ENCODE assay signal across 21 cellular contexts in genomic region chr15:29636140-29636539, GRCh38.
DNase-seq lines count a peak whose midpoint lies in the region; ATAC-seq and TF ChIP-seq lines count a peak whose summit lies in the region.
"Had no signal": no experiment of that assay in that cellular context is flagged by ENCODE, and none has a peak within 500 bp of the region (broad histone marks: within the 10 kb centered on the region; RNA-seq: fewer than 3 reads in every experiment).

No MANE protein-coding gene starts in this region.

- no peaks in the 10 kb centered on the region for H3K36me3 ChIP-seq in lower lobe of right lung
- H3K36me3 ChIP-seq: MG63, neutrophil, spleen had no signal

- H3K4me1 ChIP-seq in lower lobe of right lung = no peaks in the 10 kb centered on the region
- H3K4me1 ChIP-seq: spleen had no signal

- no peaks in the 10 kb centered on the region for H3K9me3 Mint-ChIP-seq in activated T-helper 2 cell treated with anti-CD3 and anti-CD28 coated beads, Interferon-gamma antibody, Interleukin-2, Interleukin-4, amounts not matched to agents 10 μg/mL and 5 μg/mL and 100 μg/mL, durations not matched to agents 14 hours and 24 hours and 36 hours
- H3K9me3 Mint-ChIP-seq: activated CD4-positive, alpha-beta T cell treated with anti-CD3 and anti-CD28 coated beads, Interleukin-2, amount 10 ng/mL, durations not matched to agents 7 days and 5 days; activated T-cell treated with anti-CD3 and anti-CD28 coated beads, Interleukin-2, amount 50 U/mL, for 4 hours; WTC11 had no signal

- no peak overlapping the region for H3K27ac Mint-ChIP-seq in activated T-helper 2 cell treated with anti-CD3 and anti-CD28 coated beads, Interferon-gamma antibody, Interleukin-2, Interleukin-4, amounts not matched to agents 10 μg/mL and 5 μg/mL and 100 μg/mL, durations not matched to agents 14 hours and 24 hours and 36 hours
- H3K27ac Mint-ChIP-seq: activated CD4-positive, alpha-beta T cell treated with anti-CD3 and anti-CD28 coated beads, Interleukin-2, amount 10 ng/mL, durations not matched to agents 7 days and 5 days; WTC11 had no signal

- peak; percentile 54 for DNase-seq in LoVo (ENCODE audit: low spot score)
- peak; percentile 10 for DNase-seq in amniotic epithelial cell (ENCODE audit: low read depth)
- peak; percentile 63 for DNase-seq in lower lobe of right lung
- DNase-seq in sciatic nerve (ENCODE audit: low spot score) = no peak
- DNase-seq in NCI-H187 (lab: John Stamatoyannopoulos, UW) = no peak
- no peak for DNase-seq in activated T-helper 2 cell treated with anti-CD3 and anti-CD28 coated beads, Interferon-gamma antibody, Interleukin-2, Interleukin-4, amounts not matched to agents 10 μg/mL and 5 μg/mL and 100 μg/mL, durations not matched to agents 14 hours and 24 hours and 36 hours (ENCODE audit: low spot score)
- DNase-seq: activated CD4-positive, alpha-beta T cell treated with anti-CD3 and anti-CD28 coated beads, Interleukin-2, amount 10 ng/mL, durations not matched to agents 7 days and 5 days; activated T-cell treated with anti-CD3 and anti-CD28 coated beads, Interleukin-2, amount 50 U/mL, for 4 hours; GDM1; KBM-7; MG63; NCI-H2081; NCI-H446; OCI-M1; SHP77; spleen; T1000 had no signal

- H3K36me3 Mint-ChIP-seq in activated T-helper 2 cell treated with anti-CD3 and anti-CD28 coated beads, Interferon-gamma antibody, Interleukin-2, Interleukin-4, amounts not matched to agents 10 μg/mL and 5 μg/mL and 100 μg/mL, durations not matched to agents 14 hours and 24 hours and 36 hours (ENCODE audit: low read depth) = no peaks in the 10 kb centered on the region

- H3K4me3 Mint-ChIP-seq in activated T-helper 2 cell treated with anti-CD3 and anti-CD28 coated beads, Interferon-gamma antibody, Interleukin-2, Interleukin-4, amounts not matched to agents 10 μg/mL and 5 μg/mL and 100 μg/mL, durations not matched to agents 14 hours and 24 hours and 36 hours (ENCODE audit: low read depth) = no peak overlapping the region
- H3K4me3 Mint-ChIP-seq: activated CD4-positive, alpha-beta T cell treated with anti-CD3 and anti-CD28 coated beads, Interleukin-2, amount 10 ng/mL, durations not matched to agents 7 days and 5 days; activated T-cell treated with anti-CD3 and anti-CD28 coated beads, Interleukin-2, amount 50 U/mL, for 4 hours; WTC11 had no signal

- no peaks in the 10 kb centered on the region for H3K4me1 Mint-ChIP-seq in activated T-helper 2 cell treated with anti-CD3 and anti-CD28 coated beads, Interferon-gamma antibody, Interleukin-2, Interleukin-4, amounts not matched to agents 10 μg/mL and 5 μg/mL and 100 μg/mL, durations not matched to agents 14 hours and 24 hours and 36 hours (ENCODE audit: low read depth)
- H3K4me1 Mint-ChIP-seq: activated CD4-positive, alpha-beta T cell treated with anti-CD3 and anti-CD28 coated beads, Interleukin-2, amount 10 ng/mL, durations not matched to agents 7 days and 5 days had no signal

- ATAC-seq in lower lobe of right lung (peak; percentile 79 to 82), sciatic nerve (peak; percentile 20), GM18498 (IDR thresholded peaks at IDR 0.05; ENCODE audit: unreplicated experiment) (no peak), HG03354 (IDR thresholded peaks at IDR 0.05; ENCODE audit: poor library complexity, severe bottlenecking, unreplicated experiment) (no peak)
- ATAC-seq: activated T-cell treated with anti-CD3 and anti-CD28 coated beads, Interleukin-2, amount 50 U/mL, for 4 hours; WTC11 had no signal

- peaks cover 3% of the 10 kb centered on the region for H3K27me3 ChIP-seq in lower lobe of right lung (ENCODE audit: low read depth)
- H3K27me3 ChIP-seq: MG63, neutrophil had no signal

- no peak for TF ChIP-seq CTCF in lower lobe of right lung (IDR thresholded peaks at IDR 0.05)

- intact Hi-C loops in lower lobe of right lung (cut with DNase I) = no loop called here
- intact Hi-C loops in sciatic nerve (cut with DNase I) = no loop called here
- intact Hi-C loops in activated T-helper 2 cell treated with anti-CD3 and anti-CD28 coated beads, Interferon-gamma antibody, Interleukin-2, Interleukin-4, amounts not matched to agents 10 μg/mL and 5 μg/mL and 100 μg/mL, durations not matched to agents 14 hours and 24 hours and 36 hours (cut with micrococcal nuclease) = no loop called here

- H3K4me3 ChIP-seq in lower lobe of right lung = no peak overlapping the region
- H3K4me3 ChIP-seq: MG63, spleen had no signal

- no peak overlapping the region for H3K27ac ChIP-seq in lower lobe of right lung
- H3K27ac ChIP-seq: neutrophil, spleen had no signal

- no peaks in the 10 kb centered on the region for H3K27me3 Mint-ChIP-seq in activated T-helper 2 cell treated with anti-CD3 and anti-CD28 coated beads, Interferon-gamma antibody, Interleukin-2, Interleukin-4, amounts not matched to agents 10 μg/mL and 5 μg/mL and 100 μg/mL, durations not matched to agents 14 hours and 24 hours and 36 hours (ENCODE audit: low read depth)
- H3K27me3 Mint-ChIP-seq: activated CD4-positive, alpha-beta T cell treated with anti-CD3 and anti-CD28 coated beads, Interleukin-2, amount 10 ng/mL, durations not matched to agents 7 days and 5 days had no signal

- no peaks in the 10 kb centered on the region for H3K9me3 ChIP-seq in lower lobe of right lung
- H3K9me3 ChIP-seq: MG63, neutrophil, spleen had no signal

Comparison
In these comparisons a context has a peak if more than half of its experiments do, and no peak if none do; other contexts are left out.
1. DNase-seq: peak in LoVo (single experiment), amniotic epithelial cell (single experiment) and lower lobe of right lung (single experiment); none in sciatic nerve (single experiment), NCI-H187 (0 of 2) and activated T-helper 2 cell treated with anti-CD3 and anti-CD28 coated beads, Interferon-gamma antibody, Interleukin-2, Interleukin-4, amounts not matched to agents 10 μg/mL and 5 μg/mL and 100 μg/mL, durations not matched to agents 14 hours and 24 hours and 36 hours (single experiment).
2. ATAC-seq: peak in lower lobe of right lung (2 of 2) and sciatic nerve (single experiment); none in GM18498 (single experiment) and HG03354 (single experiment).